In genomic region chr5:174687503-174687902, GRCh38 we compare ENCODE assay signal across 1 cellular context.
TF ChIP-seq lines count a peak whose summit lies in the region.

No MANE protein-coding gene starts in this region.

TF ChIP-seq in H1, 55 proteins besides CTCF, POLR2A, EP300 and RAD21 (continued from another document):
- TF ChIP-seq CHD7 (IDR thresholded peaks at IDR 0.05; ENCODE audit: insufficient replicate concordance, low read length) (no peak), JUND (IDR thresholded peaks at IDR 0.05; ENCODE audit: low read length) (no peak), SP4 (IDR thresholded peaks at IDR 0.05; ENCODE audit: low read length) (no peak), CBX5 (IDR thresholded peaks at IDR 0.05; ENCODE audit: low read depth, low read length) (no peak), ASH2L (IDR thresholded peaks at IDR 0.05; ENCODE audit: low read length) (no peak), ATF3 (IDR thresholded peaks at IDR 0.05; ENCODE audit: insufficient read depth, low read depth, low read length) (no peak), GTF2F1 (IDR thresholded peaks at IDR 0.05; ENCODE audit: borderline replicate concordance, low read depth, low read length) (no peak), TEAD4 (IDR thresholded peaks at IDR 0.05; ENCODE audit: low read depth, low read length) (no peak), TBP (IDR thresholded peaks at IDR 0.05; ENCODE audit: low read depth, low read length) (no peak), SAP30 (IDR thresholded peaks at IDR 0.05; ENCODE audit: insufficient read depth, insufficient replicate concordance, low read length) (no peak), BCL11A (IDR thresholded peaks at IDR 0.05; ENCODE audit: low read depth in 2 of 2, low read length in 2 of 2) (no peak), RFX5 (IDR thresholded peaks at IDR 0.05; ENCODE audit: borderline replicate concordance, low read depth, low read length) (no peak), MAFK (IDR thresholded peaks at IDR 0.05; ENCODE audit: low read depth, low read length) (no peak), ZNF274 (IDR thresholded peaks at IDR 0.05; ENCODE audit: borderline replicate concordance, extremely low read depth, low read length) (no peak), POLR2AphosphoS5 (IDR thresholded peaks at IDR 0.05; ENCODE audit: low read depth, low read length) (no peak), ATF2 (IDR thresholded peaks at IDR 0.05; ENCODE audit: low read length) (no peak)
TF ChIP-seq in H1: peak in this region for 0.
